ENCODE assay signal across 8 cellular contexts in genomic region chr2:108535380-108535677, GRCh38. TPM values are rescaled to one million over a fixed set of nuclear protein-coding genes. Genes with fewer than 3 reads are reported as not detected.
DNase-seq lines count a peak whose midpoint lies in the region; ATAC-seq and TF ChIP-seq lines count a peak whose summit lies in the region.

No MANE protein-coding gene starts in this region.

- H3K4me3 ChIP-seq in AG09309 (ENCODE audit: control insufficient read depth, low read depth, low read length) (peak overlapping the region; percentile 55), KMS-11 (IDR thresholded peaks at IDR 0.05; ENCODE audit: insufficient read depth, low read depth, low read length) (peak overlapping the region; percentile 36), colonic mucosa (peak overlapping the region; percentile 61), muscle layer of duodenum (ENCODE audit: low read depth in 1 of 2, low read length in 2 of 2) (peak overlapping the region; percentile 83 to 87)

- H3K9ac ChIP-seq in KMS-11 (peak overlapping the region; percentile 62; the same call in 1 of the 2 replicates), colonic mucosa (ENCODE audit: low read depth in 2 of 2, low read length in 2 of 2) (peak overlapping the region in 1 of 2 donors; percentile 95)

- DNase-seq in AG09309 (ENCODE audit: low read depth) (no peak), colonic mucosa (no peak), SW 1271 (lab: John Stamatoyannopoulos, UW) (no peak), NCI-H526 treated with DMSO at 0.1 percent for 48 hours (lab: John Stamatoyannopoulos, UW) (no peak)

- no peaks in the 10 kb centered on the region for H4K20me1 ChIP-seq in KMS-11 (ENCODE audit: insufficient read depth)

- H3K79me2 ChIP-seq in KMS-11 (ENCODE audit: insufficient read depth, low read depth): peaks cover 34% of the 10 kb centered on the region

- intact Hi-C loops in colonic mucosa (cut with DNase I): no loop called here

- H3K4me1 ChIP-seq in KMS-11 (ENCODE audit: low read depth, poor library complexity, severe bottlenecking): peaks cover 9% of the 10 kb centered on the region
- no peaks in the 10 kb centered on the region for H3K4me1 ChIP-seq in colonic mucosa
- H3K4me1 ChIP-seq in muscle layer of duodenum (ENCODE audit: control insufficient read depth in 1 of 2, insufficient read depth in 2 of 2, low read length in 2 of 2): peaks cover 7 to 20% of the 10 kb centered on the region in 2 donors

- TF ChIP-seq CTCF in AG09309 (IDR thresholded peaks at IDR 0.05; ENCODE audit: control insufficient read depth, insufficient read depth, low read depth, low read length, missing control alignments): no peak
- TF ChIP-seq CTCF in KMS-11 (conservative IDR thresholded peaks at IDR 0.05; ENCODE audit: low read depth, low read length): no peak
- TF ChIP-seq CTCF in colonic mucosa (IDR thresholded peaks at IDR 0.05): no peak

- H3K9me3 ChIP-seq in colonic mucosa (no peaks in the 10 kb centered on the region), muscle layer of duodenum (ENCODE audit: control insufficient read depth in 1 of 2, low read length in 2 of 2) (no peaks in the 10 kb centered on the region)

- H3K27me3 ChIP-seq in KMS-11 (ENCODE audit: insufficient read depth, low read depth) (no peaks in the 10 kb centered on the region), colonic mucosa (no peaks in the 10 kb centered on the region), muscle layer of duodenum (ENCODE audit: low read depth, low read length) (no peaks in the 10 kb centered on the region)

- H3K4me2 ChIP-seq in KMS-11: peak overlapping the region; percentile 73

- H3K36me3 ChIP-seq in KMS-11 (ENCODE audit: insufficient read depth) (no peaks in the 10 kb centered on the region), colonic mucosa (no peaks in the 10 kb centered on the region), muscle layer of duodenum (ENCODE audit: control insufficient read depth in 1 of 2, insufficient read depth in 2 of 2, low read length in 2 of 2) (no peaks in the 10 kb centered on the region)

- ATAC-seq in GM19351 (IDR thresholded peaks at IDR 0.05; ENCODE audit: unreplicated experiment): no peak
- ATAC-seq in HG03196 (IDR thresholded peaks at IDR 0.05; ENCODE audit: unreplicated experiment): no peak

- H2AFZ ChIP-seq in KMS-11 (ENCODE audit: low read depth): no peak overlapping the region

- peak overlapping the region; percentile 42; the same call in 1 of the 2 replicates for H3K27ac ChIP-seq in KMS-11
- peak overlapping the region; percentile 68 for H3K27ac ChIP-seq in colonic mucosa
- H3K27ac ChIP-seq in muscle layer of duodenum (ENCODE audit: low read length): no peak overlapping the region

RNA-seq across cellular contexts. Expression of gene LIMS1, which starts 1.1 kb away (rescaled TPM):
- total RNA-seq in colonic mucosa: 10 to 100 TPM; 34.1 to 50.3 TPM
